7 cellular contexts compared by ENCODE assay signal in genomic region chr6:30885999-30886896, GRCh38. TPM values are rescaled to one million over a fixed set of nuclear protein-coding genes. Genes with fewer than 3 reads are reported as not detected.
DNase-seq lines count a peak whose midpoint lies in the region; ATAC-seq, FAIRE-seq and TF ChIP-seq lines count a peak whose summit lies in the region.

No MANE protein-coding gene starts in this region.

- DNase-seq in ELR (ENCODE audit: low read depth) (peak; percentile 96), NCI-H1436 treated with DMSO at 0.1 percent for 48 hours (lab: John Stamatoyannopoulos, UW) (peak; percentile 54), fibroblast of pulmonary artery (ENCODE audit: low read depth) (peak; percentile 70), naive B cell (no peak), urothelium cell line (ENCODE audit: low spot score) (peak; percentile 91)
- peak; percentile 39 for DNase-seq in activated T-cell treated with anti-CD3 and anti-CD28 coated beads, Interleukin-2, amount 50 U/mL, for 1 hour

- no peaks in the 10 kb centered on the region for H3K9me3 Mint-ChIP-seq in naive B cell

- TF ChIP-seq CTCF in fibroblast of pulmonary artery (IDR thresholded peaks at IDR 0.05; ENCODE audit: low read length, missing control alignments) = no peak

- FAIRE-seq in urothelium cell line (lab: Jason Lieb, UNC) = no peak

- peaks cover 58 to 68% (median 62%) of the 10 kb centered on the region in 3 donors for H3K4me1 Mint-ChIP-seq in naive B cell

- H3K4me3 ChIP-seq in fibroblast of pulmonary artery (replicated peaks; ENCODE audit: low read depth, low read length) = peak overlapping the region; percentile 68

- ATAC-seq in naive B cell (ENCODE audit: low read depth in 2 of 2) = no peak
- no peak for ATAC-seq in HG02798 (IDR thresholded peaks at IDR 0.05; ENCODE audit: poor library complexity, unreplicated experiment)

- H3K36me3 Mint-ChIP-seq in naive B cell = peaks cover 4 to 13% of the 10 kb centered on the region in 2 donors

- H3K4me3 Mint-ChIP-seq in naive B cell = peak overlapping the region; percentile 80 to 95 (median 92)

- no peaks in the 10 kb centered on the region for H3K27me3 Mint-ChIP-seq in naive B cell

- H3K27ac Mint-ChIP-seq in naive B cell = peak overlapping the region in 4 of 6 donors; percentile 62 to 98 (median 94)

RNA-seq across cellular contexts. Expression of gene DDR1, which starts 1.9 kb away (rescaled TPM):
- 1 to 10 TPM; 3.6 to 8.0 (median 4.4) TPM for polyA plus RNA-seq in naive B cell (ENCODE audit: low read depth in 6 of 6)

RNA-seq across cellular contexts. Expression of gene GTF2H4, which starts 21.8 kb away (rescaled TPM):
- polyA plus RNA-seq in naive B cell (ENCODE audit: low read depth in 6 of 6) = 10 to 100 TPM in 3 of 6 donors, 1 to 10 TPM in 3; 7.6 to 11.5 (median 9.6) TPM

RNA-seq across cellular contexts. Expression of gene VARS2, which starts 27.8 kb away (rescaled TPM):
- polyA plus RNA-seq in naive B cell (ENCODE audit: low read depth in 6 of 6) = 10 to 100 TPM in 5 of 6 donors, 1 to 10 TPM in 1; 1.2 to 28.4 (median 19.4) TPM

RNA-seq across cellular contexts. Expression of gene SFTA2, which starts 45.7 kb away (rescaled TPM):
- under 1 TPM in 1 of 6 donors, not detected in 5; 0.38 TPM for polyA plus RNA-seq in naive B cell (ENCODE audit: low read depth in 6 of 6)

RNA-seq across cellular contexts. Expression of gene MUCL3, which starts 54.5 kb away (rescaled TPM):
- not detected for polyA plus RNA-seq in naive B cell (ENCODE audit: low read depth in 6 of 6)
